Comparison of ENCODE assay signal across 10 cellular contexts in genomic region chr15:84761534-84762190, GRCh38. TPM values are rescaled to one million over a fixed set of nuclear protein-coding genes. Genes with fewer than 3 reads are reported as not detected.
DNase-seq lines count a peak whose midpoint lies in the region; ATAC-seq and TF ChIP-seq lines count a peak whose summit lies in the region.
"Had no signal": no experiment of that assay in that cellular context is flagged by ENCODE, and none has a peak within 500 bp of the region (broad histone marks: within the 10 kb centered on the region; RNA-seq: fewer than 3 reads in every experiment).

No MANE protein-coding gene starts in this region.

- H3K4me3 ChIP-seq in HEK293 (ENCODE audit: low read depth, low read length) (no peak overlapping the region), gastrocnemius medialis (no peak overlapping the region)

- H3K9me3 ChIP-seq in HEK293 (ENCODE audit: control insufficient read depth, insufficient read depth, low read depth, low read length) (no peaks in the 10 kb centered on the region), T-helper 17 cell (ENCODE audit: control insufficient read depth, low read length, poor library complexity, severe bottlenecking) (no peaks in the 10 kb centered on the region), gastrocnemius medialis (no peaks in the 10 kb centered on the region)

- peak; percentile 64 for DNase-seq in activated CD8-positive, alpha-beta memory T cell treated with anti-CD3 and anti-CD28 coated beads for 24 hours
- no peak for DNase-seq in activated CD8-positive, alpha-beta memory T cell treated with anti-CD3 and anti-CD28 coated beads, Interleukin-2, amount 50 U/mL, for 48 hours
- DNase-seq in T-helper 17 cell (no peak), gastrocnemius medialis (no peak), cardiac septum (ENCODE audit: low spot score) (no peak), NCI-H2081 treated with DMSO at 0.1 percent for 48 hours (lab: John Stamatoyannopoulos, UW) (no peak), SIG-M5 treated with dmso at 0.1 percent for 504 hours (lab: John Stamatoyannopoulos, UW; ENCODE audit: unreplicated experiment) (no peak)
- DNase-seq: effector CD8-positive, alpha-beta T cell; NCI-H1436 had no signal

- intact Hi-C loops in gastrocnemius medialis (cut with DNase I; ENCODE audit: low total_unique reads) (no loop called here), cardiac septum (cut with DNase I) (loop anchor here (2.0 kb wide), 1 partner anchor 23 kb away; no protein-coding TSS in a partner anchor)

- H3K27ac ChIP-seq in HEK293 (ENCODE audit: extremely low read depth, low read depth, low read length) (no peak overlapping the region), gastrocnemius medialis (peak overlapping the region; percentile 42 to 77 (median 72))

- POLR2A ChIA-PET in HEK293 (lab: Yijun Ruan, JAX): no interaction called here

- no peaks in the 10 kb centered on the region for H3K27me3 ChIP-seq in gastrocnemius medialis

- peaks cover 6% of the 10 kb centered on the region for H3K36me3 Mint-ChIP-seq in T-helper 17 cell (ENCODE audit: low read depth)

- in situ Hi-C loops in gastrocnemius medialis (cut with MboI; ENCODE audit: low sequenced_read_pairs in 4 of 4): no loop called here

- H3K27me3 Mint-ChIP-seq in T-helper 17 cell: no peaks in the 10 kb centered on the region

- TF ChIP-seq CTCF in HEK293 (tag by site-specific recombination; IDR thresholded peaks at IDR 0.05) (no peak), gastrocnemius medialis (IDR thresholded peaks at IDR 0.05 in 4 of 5, conservative IDR thresholded peaks at IDR 0.05 in 1 of 5) (no peak)

- H3K27ac Mint-ChIP-seq in T-helper 17 cell: no peak overlapping the region

- H3K4me1 ChIP-seq in HEK293 (ENCODE audit: control insufficient read depth, insufficient read depth, low read length): peaks cover 17% of the 10 kb centered on the region
- H3K4me1 ChIP-seq in gastrocnemius medialis: peaks cover 64 to 70% of the 10 kb centered on the region in 2 donors

- CTCF ChIA-PET in HEK293 (lab: Yijun Ruan, JAX): no interaction called here

- peaks cover 22% of the 10 kb centered on the region for H3K4me1 Mint-ChIP-seq in T-helper 17 cell

- peak; percentile 67 for ATAC-seq in T-helper 17 cell
- ATAC-seq in gastrocnemius medialis: no peak

- H3K36me3 ChIP-seq in HEK293 (ENCODE audit: control insufficient read depth in 2 of 2, insufficient read depth in 1 of 2, low read length in 2 of 2) (peaks cover 18 to 24% of the 10 kb centered on the region in 2 experiments; a peak in 2 of 3 replicates), gastrocnemius medialis (peaks cover 0 to 8% of the 10 kb centered on the region in 2 donors)

- no peak for TF ChIP-seq POLR2A in gastrocnemius medialis (IDR thresholded peaks at IDR 0.05)

- H3K4me3 Mint-ChIP-seq in T-helper 17 cell: no peak overlapping the region

TF ChIP-seq in HEK293, 187 proteins besides CTCF, POLR2A, EP300 and RAD21:
- TF ChIP-seq ZNF639 (tag by site-specific recombination; IDR thresholded peaks at IDR 0.05) (no peak), ZNF48 (tag by site-specific recombination; IDR thresholded peaks at IDR 0.05) (no peak), ZIC2 (tag by site-specific recombination; IDR thresholded peaks at IDR 0.05) (no peak), WT1 (tag by site-specific recombination; IDR thresholded peaks at IDR 0.05) (no peak), PRDM6 (tag by site-specific recombination; IDR thresholded peaks at IDR 0.05) (peak; percentile 39; the same call in 1 of the 2 replicates), PRDM1 (tag by site-specific recombination; IDR thresholded peaks at IDR 0.05) (peak; percentile 62; the same call in 1 of the 2 replicates)

RNA-seq across cellular contexts. Expression of gene ZNF592, which starts 13.3 kb away (rescaled TPM):
- 10 to 100 TPM; 33.8 to 36.5 TPM for total RNA-seq in T-helper 17 cell
- 10 to 100 TPM; 30.0 to 49.2 (median 33.8) TPM for total RNA-seq in gastrocnemius medialis
- total RNA-seq in cardiac septum: 25.7 TPM

RNA-seq across cellular contexts. Expression of gene SEC11A, which starts 45.7 kb away (rescaled TPM):
- total RNA-seq in T-helper 17 cell: 10 to 100 TPM; 53.1 to 67.7 TPM
- 100 to 1,000 TPM in 3 of 4 donors, 10 to 100 TPM in 1; 90.2 to 127 (median 118) TPM for total RNA-seq in gastrocnemius medialis
- 63.8 TPM for total RNA-seq in cardiac septum

RNA-seq across cellular contexts. Expression of gene ALPK3, which starts 55.5 kb away (rescaled TPM):
- under 1 TPM; 0.15 to 0.78 TPM for total RNA-seq in T-helper 17 cell
- total RNA-seq in gastrocnemius medialis: 100 to 1,000 TPM; 131 to 406 (median 305) TPM
- 190 TPM for total RNA-seq in cardiac septum

Comparison
In these comparisons a context has a peak if more than half of its experiments do, and no peak if none do; other contexts are left out.
1. RNA of gene ALPK3, which starts 55.5 kb away (total RNA-seq): 131 to 406 TPM in gastrocnemius medialis and 190 TPM in cardiac septum (single experiment); 0.15 to 0.78 TPM in T-helper 17 cell; every median in the first group is over 10 times any median in the second.